Comparison of ENCODE assay signal across 12 cellular contexts in the genomic region with DNA sequence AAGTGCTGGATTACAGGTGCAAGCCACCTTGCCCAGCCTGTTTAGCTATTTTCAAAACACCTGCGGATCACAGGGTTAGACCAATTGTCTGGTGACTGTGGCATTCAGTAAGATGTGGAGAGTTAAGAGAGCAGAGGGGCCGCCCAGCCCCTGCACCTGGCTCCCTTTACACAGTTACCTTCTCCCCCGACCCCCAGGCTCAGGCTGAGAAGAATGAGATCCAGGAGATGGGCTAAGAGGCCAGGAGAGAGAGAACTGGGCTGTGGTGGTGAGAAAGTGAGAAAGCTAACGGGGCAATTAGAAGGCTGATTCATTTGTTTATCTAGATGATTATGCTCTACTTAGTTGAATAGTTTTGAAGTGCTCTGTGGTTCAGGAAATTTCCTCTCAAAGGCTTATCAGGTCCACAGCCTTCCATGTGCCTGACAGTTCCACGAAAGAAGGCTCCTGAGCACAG.
A peak's percentile ranks its signal among the peaks of the same experiment; 100 is the strongest.
DNase-seq lines count a peak whose midpoint lies in the region; ATAC-seq, FAIRE-seq and TF ChIP-seq lines count a peak whose summit lies in the region.
"Had no signal": no experiment of that assay in that cellular context is flagged by ENCODE, and none has a peak within 500 bp of the region (broad histone marks: within the 10 kb centered on the region; RNA-seq: fewer than 3 reads in every experiment).

No MANE protein-coding gene starts in this region.

- in situ Hi-C loops in HepG2 (cut with HindIII; ENCODE audit: extremely low pct_ligation_motif_present, low pct_unique_long_range_greater_than_20kb), result loop anchor here (5.0 kb wide), 1 partner anchor 67 kb away; the partner anchor contains the start of gene AXIN2

- H2AFZ ChIP-seq in HepG2 (ENCODE audit: low read length), result no peak overlapping the region
- H2AFZ ChIP-seq: parathyroid adenoma had no signal

- intact Hi-C loops in HepG2 (cut with micrococcal nuclease; ENCODE audit: unreplicated experiment), result loop anchor here (2.0 to 5.0 kb wide), 3 partner anchors 40 to 67 kb away; partner anchors contain the start of gene AXIN2
- intact Hi-C loops in right lobe of liver (cut with DNase I), result no loop called here
- intact Hi-C loops in head of caudate nucleus (cut with DNase I), result no loop called here

- no TSS peak for BruUV-seq in HepG2 (replicated peaks; lab: Mats Ljungman, UMichigan)

- no peak overlapping the region for H3K4me3 ChIP-seq in HepG2 (replicated peaks in 1 of 3; ENCODE audit: insufficient read depth in 1 of 3, low read depth in 2 of 3, low read length in 3 of 3)
- H3K4me3 ChIP-seq in right lobe of liver, result no peak overlapping the region
- H3K4me3 ChIP-seq in choroid plexus epithelial cell (ENCODE audit: low read depth, low read length), result no peak overlapping the region
- no peak overlapping the region for H3K4me3 ChIP-seq in WERI-Rb-1 (ENCODE audit: low read depth, low read length)
- H3K4me3 ChIP-seq: coronary artery, MG63 had no signal

- H3K4me2 ChIP-seq in HepG2 (ENCODE audit: low read depth, low read length), result no peak overlapping the region

- POLR2A ChIA-PET in HepG2 (lab: Yijun Ruan, JAX), result no interaction called here

- CTCF ChIA-PET in HepG2 (lab: Yijun Ruan, JAX; ENCODE audit: low intra/inter-chr PET ratio, low total read pairs), result no interaction called here

- no peaks in the 10 kb centered on the region for H4K20me1 ChIP-seq in HepG2 (ENCODE audit: insufficient read depth, low read length)

- DNase-seq in HepG2 (ENCODE audit: low spot score) (no peak), right lobe of liver (no peak), NCI-H460 (ENCODE audit: extremely low read depth, low read depth) (peak; percentile 8), choroid plexus epithelial cell (ENCODE audit: low read depth) (peak; percentile 5), GM12892 (ENCODE audit: insufficient read length) (no peak), head of caudate nucleus (no peak), WERI-Rb-1 (no peak)
- DNase-seq: MG63, NCI-H82 had no signal

- TF ChIP-seq EP300 in HepG2 (IDR thresholded peaks at IDR 0.05; ENCODE audit: low read depth in 2 of 2, low read length in 2 of 2), result peak in 1 of 2 experiments; percentile 47; a peak in 1 of 4 replicates
- no peak for TF ChIP-seq EP300 in HepG2 (CRISPR knock-in tag; IDR thresholded peaks at IDR 0.05; ENCODE audit: borderline replicate concordance)

- H3K27ac ChIP-seq in HepG2 (ENCODE audit: extremely low read length, insufficient read depth, low read length) (no peak overlapping the region), right lobe of liver (no peak overlapping the region), WERI-Rb-1 (no peak overlapping the region)
- H3K27ac ChIP-seq: coronary artery, parathyroid adenoma had no signal

- H3K9me3 ChIP-seq in HepG2 (ENCODE audit: low read length), result no peaks in the 10 kb centered on the region
- H3K9me3 ChIP-seq in right lobe of liver, result no peaks in the 10 kb centered on the region
- no peaks in the 10 kb centered on the region for H3K9me3 ChIP-seq in WERI-Rb-1 (ENCODE audit: severe bottlenecking)
- H3K9me3 ChIP-seq: MG63 had no signal

- no peaks in the 10 kb centered on the region for H3K36me3 ChIP-seq in HepG2 (replicated peaks in 1 of 2; ENCODE audit: control insufficient read depth in 1 of 2, insufficient read depth in 2 of 2, low read length in 2 of 2)
- no peaks in the 10 kb centered on the region for H3K36me3 ChIP-seq in right lobe of liver
- no peaks in the 10 kb centered on the region for H3K36me3 ChIP-seq in WERI-Rb-1
- H3K36me3 ChIP-seq: MG63 had no signal

- no peaks in the 10 kb centered on the region for H3K27me3 ChIP-seq in HepG2 (ENCODE audit: control insufficient read depth in 1 of 2, insufficient read depth in 2 of 2, low read length in 2 of 2)
- H3K27me3 ChIP-seq in right lobe of liver, result no peaks in the 10 kb centered on the region
- H3K27me3 ChIP-seq in WERI-Rb-1 (ENCODE audit: insufficient read depth, low read depth, severe bottlenecking), result no peaks in the 10 kb centered on the region
- H3K27me3 ChIP-seq: MG63 had no signal

- 66% methylated on average over 5 of the region's 5 CpGs for WGBS in HepG2 (ENCODE audit: low lambda C conversion rate)
- 70% methylated on average over 3 of the region's 5 CpGs for WGBS in right lobe of liver (ENCODE audit: insufficient coverage, low coverage, low lambda C conversion rate, missing lambda C conversion rate)

- ATAC-seq in HepG2, result no peak; the same call in 2 of the 3 replicates
- no peak for ATAC-seq in right lobe of liver
- no peak for ATAC-seq in HG03354 (IDR thresholded peaks at IDR 0.05; ENCODE audit: poor library complexity, severe bottlenecking, unreplicated experiment)

- H3K79me2 ChIP-seq in HepG2 (ENCODE audit: insufficient read depth, low read length), result no peaks in the 10 kb centered on the region
- H3K79me2 ChIP-seq: parathyroid adenoma had no signal

- no peak for TF ChIP-seq POLR2A in HepG2 (IDR thresholded peaks at IDR 0.05; ENCODE audit: insufficient read depth in 1 of 2, low read depth in 2 of 2, low read length in 2 of 2)
- no peak for TF ChIP-seq POLR2A in right lobe of liver (IDR thresholded peaks at IDR 0.05)
- TF ChIP-seq POLR2A in GM12892 (IDR thresholded peaks at IDR 0.05; ENCODE audit: low read depth, low read length), result no peak

- TF ChIP-seq RAD21 in HepG2 (CRISPR knock-in tag; IDR thresholded peaks at IDR 0.05), result no peak

- FAIRE-seq in HepG2 (lab: Jason Lieb, UNC) (no peak), GM12892 (lab: Jason Lieb, UNC) (no peak)

- TF ChIP-seq CTCF in HepG2 (CRISPR knock-in tag; IDR thresholded peaks at IDR 0.05) (no peak), right lobe of liver (IDR thresholded peaks at IDR 0.05) (no peak), choroid plexus epithelial cell (conservative IDR thresholded peaks at IDR 0.05; ENCODE audit: low read depth, low read length) (no peak), WERI-Rb-1 (IDR thresholded peaks at IDR 0.05; ENCODE audit: low read depth, low read length) (no peak)

- peaks cover 50% of the 10 kb centered on the region for H3K4me1 ChIP-seq in HepG2 (ENCODE audit: insufficient read depth, low read length)
- no peaks in the 10 kb centered on the region for H3K4me1 ChIP-seq in right lobe of liver

- H3K9ac ChIP-seq in HepG2 (ENCODE audit: insufficient read depth, low read depth, low read length), result no peak overlapping the region
- H3K9ac ChIP-seq: parathyroid adenoma had no signal

TF ChIP-seq in HepG2, 621 proteins besides CTCF, POLR2A, EP300 and RAD21:
- TF ChIP-seq SOX13 (IDR thresholded peaks at IDR 0.05), result no peak
- TF ChIP-seq SOX13 (CRISPR knock-in tag; conservative IDR thresholded peaks at IDR 0.05 in 1 of 2, IDR thresholded peaks at IDR 0.05 in 1 of 2), result 0 out of 4 replicates have a peak, but pooled peaks of 1 of the 2 experiments have one; percentile 13
- no peak for TF ChIP-seq MTA3 (CRISPR knock-in tag; IDR thresholded peaks at IDR 0.05)
- no peak for TF ChIP-seq ZNF552 (CRISPR knock-in tag; IDR thresholded peaks at IDR 0.05; ENCODE audit: borderline replicate concordance)
- TF ChIP-seq, protein P1, sequence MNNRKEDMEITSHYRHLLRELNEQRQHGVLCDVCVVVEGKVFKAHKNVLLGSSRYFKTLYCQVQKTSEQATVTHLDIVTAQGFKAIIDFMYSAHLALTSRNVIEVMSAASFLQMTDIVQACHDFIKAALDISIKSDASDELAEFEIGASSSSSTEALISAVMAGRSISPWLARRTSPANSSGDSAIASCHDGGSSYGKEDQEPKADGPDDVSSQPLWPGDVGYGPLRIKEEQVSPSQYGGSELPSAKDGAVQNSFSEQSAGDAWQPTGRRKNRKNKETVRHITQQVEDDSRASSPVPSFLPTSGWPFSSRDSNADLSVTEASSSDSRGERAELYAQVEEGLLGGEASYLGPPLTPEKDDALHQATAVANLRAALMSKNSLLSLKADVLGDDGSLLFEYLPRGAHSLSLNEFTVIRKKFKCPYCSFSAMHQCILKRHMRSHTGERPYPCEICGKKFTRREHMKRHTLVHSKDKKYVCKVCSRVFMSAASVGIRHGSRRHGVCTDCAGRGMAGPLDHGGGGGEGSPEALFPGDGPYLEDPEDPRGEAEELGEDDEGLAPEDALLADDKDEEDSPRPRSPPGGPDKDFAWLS (CRISPR knock-in tag; IDR thresholded peaks at IDR 0.05; ENCODE audit: borderline replicate concordance), result no peak
- TF ChIP-seq, protein P2, sequence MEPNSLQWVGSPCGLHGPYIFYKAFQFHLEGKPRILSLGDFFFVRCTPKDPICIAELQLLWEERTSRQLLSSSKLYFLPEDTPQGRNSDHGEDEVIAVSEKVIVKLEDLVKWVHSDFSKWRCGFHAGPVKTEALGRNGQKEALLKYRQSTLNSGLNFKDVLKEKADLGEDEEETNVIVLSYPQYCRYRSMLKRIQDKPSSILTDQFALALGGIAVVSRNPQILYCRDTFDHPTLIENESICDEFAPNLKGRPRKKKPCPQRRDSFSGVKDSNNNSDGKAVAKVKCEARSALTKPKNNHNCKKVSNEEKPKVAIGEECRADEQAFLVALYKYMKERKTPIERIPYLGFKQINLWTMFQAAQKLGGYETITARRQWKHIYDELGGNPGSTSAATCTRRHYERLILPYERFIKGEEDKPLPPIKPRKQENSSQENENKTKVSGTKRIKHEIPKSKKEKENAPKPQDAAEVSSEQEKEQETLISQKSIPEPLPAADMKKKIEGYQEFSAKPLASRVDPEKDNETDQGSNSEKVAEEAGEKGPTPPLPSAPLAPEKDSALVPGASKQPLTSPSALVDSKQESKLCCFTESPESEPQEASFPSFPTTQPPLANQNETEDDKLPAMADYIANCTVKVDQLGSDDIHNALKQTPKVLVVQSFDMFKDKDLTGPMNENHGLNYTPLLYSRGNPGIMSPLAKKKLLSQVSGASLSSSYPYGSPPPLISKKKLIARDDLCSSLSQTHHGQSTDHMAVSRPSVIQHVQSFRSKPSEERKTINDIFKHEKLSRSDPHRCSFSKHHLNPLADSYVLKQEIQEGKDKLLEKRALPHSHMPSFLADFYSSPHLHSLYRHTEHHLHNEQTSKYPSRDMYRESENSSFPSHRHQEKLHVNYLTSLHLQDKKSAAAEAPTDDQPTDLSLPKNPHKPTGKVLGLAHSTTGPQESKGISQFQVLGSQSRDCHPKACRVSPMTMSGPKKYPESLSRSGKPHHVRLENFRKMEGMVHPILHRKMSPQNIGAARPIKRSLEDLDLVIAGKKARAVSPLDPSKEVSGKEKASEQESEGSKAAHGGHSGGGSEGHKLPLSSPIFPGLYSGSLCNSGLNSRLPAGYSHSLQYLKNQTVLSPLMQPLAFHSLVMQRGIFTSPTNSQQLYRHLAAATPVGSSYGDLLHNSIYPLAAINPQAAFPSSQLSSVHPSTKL (CRISPR knock-in tag; IDR thresholded peaks at IDR 0.05), result peak; percentile 29; the same call in 1 of the 2 replicates
- peak; percentile 34; the same call in 1 of the 2 replicates for TF ChIP-seq SAP130 (CRISPR knock-in tag; IDR thresholded peaks at IDR 0.05; ENCODE audit: low read depth)
- peak; percentile 64 for TF ChIP-seq FOSL2 (CRISPR knock-in tag; IDR thresholded peaks at IDR 0.05)
- TF ChIP-seq SALL1 (CRISPR knock-in tag; IDR thresholded peaks at IDR 0.05), result 0 out of 2 replicates have a peak, but pooled peaks have one; percentile 27
- TF ChIP-seq NRL (CRISPR knock-in tag; IDR thresholded peaks at IDR 0.05; ENCODE audit: borderline replicate concordance), result 0 out of 2 replicates have a peak, but pooled peaks have one; percentile 40
- TF ChIP-seq TBX2 (CRISPR knock-in tag; IDR thresholded peaks at IDR 0.05; ENCODE audit: borderline replicate concordance), result peak; percentile 55; the same call in 1 of the 2 replicates

Comparison
In these comparisons a context has a peak if more than half of its experiments do, and no peak if none do; other contexts are left out.
1. DNase-seq: peak in NCI-H460 (single experiment) and choroid plexus epithelial cell (single experiment); none in HepG2 (single experiment), right lobe of liver (0 of 3), GM12892 (single experiment), head of caudate nucleus (0 of 42) and WERI-Rb-1 (single experiment).